Comparison of ENCODE assay signal across 20 cellular contexts in the genomic region with DNA sequence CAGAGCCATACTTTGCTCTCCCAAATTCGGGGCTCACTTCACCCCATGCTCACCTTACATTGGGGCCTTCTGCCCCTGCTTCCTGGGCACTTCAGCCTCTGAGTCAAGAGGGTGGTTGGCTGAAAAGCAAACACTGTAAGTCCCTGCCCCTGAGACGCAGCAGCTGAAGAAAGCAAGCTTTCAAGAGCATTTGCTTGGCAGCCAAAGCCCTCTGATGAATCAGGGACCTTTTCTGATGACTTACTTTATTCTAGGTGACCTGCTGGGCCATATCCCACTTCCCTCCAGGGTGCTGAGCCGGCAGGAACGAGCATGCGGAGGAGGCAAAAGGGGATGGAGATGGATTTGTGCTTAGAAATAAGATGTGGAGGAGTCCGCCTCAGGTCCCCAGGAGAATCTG.
DNase-seq lines count a peak whose midpoint lies in the region; ATAC-seq and TF ChIP-seq lines count a peak whose summit lies in the region.
"Had no signal": no experiment of that assay in that cellular context is flagged by ENCODE, and none has a peak within 500 bp of the region (broad histone marks: within the 10 kb centered on the region; RNA-seq: fewer than 3 reads in every experiment).

No MANE protein-coding gene starts in this region.

- H3K9ac ChIP-seq in PC-3 (ENCODE audit: low read length) (no peak overlapping the region), skeletal muscle tissue (ENCODE audit: low read depth in 1 of 3, low read length in 3 of 3) (peak overlapping the region in 1 of 3 donors; percentile 58)
- H3K9ac ChIP-seq: parathyroid adenoma had no signal

- H3K4me1 ChIP-seq in PC-3 (ENCODE audit: insufficient read depth, low read length) (peaks cover 10% of the 10 kb centered on the region; the same call in 1 of the 2 replicates), gastroesophageal sphincter (peaks cover 4 to 20% (median 17%) of the 10 kb centered on the region in 3 donors), skeletal muscle tissue (ENCODE audit: control insufficient read depth in 3 of 3, insufficient read depth in 3 of 3, low read length in 3 of 3) (peaks cover 27 to 46% (median 44%) of the 10 kb centered on the region in 3 donors)
- H3K4me1 ChIP-seq: body of pancreas, parathyroid adenoma had no signal

- H3K27me3 ChIP-seq in PC-3 (ENCODE audit: low read length) (peaks cover 24% of the 10 kb centered on the region; the same call in 1 of the 2 replicates), gastroesophageal sphincter (no peaks in the 10 kb centered on the region), skeletal muscle tissue (ENCODE audit: control insufficient read depth in 3 of 3, insufficient read depth in 3 of 3, low read length in 3 of 3) (no peaks in the 10 kb centered on the region)
- H3K27me3 ChIP-seq: body of pancreas had no signal

- H3K9me3 ChIP-seq in PC-3 (ENCODE audit: low read length) = no peaks in the 10 kb centered on the region
- no peaks in the 10 kb centered on the region for H3K9me3 ChIP-seq in gastroesophageal sphincter
- no peaks in the 10 kb centered on the region for H3K9me3 ChIP-seq in skeletal muscle tissue (ENCODE audit: control insufficient read depth in 3 of 3, low read length in 3 of 3)
- H3K9me3 ChIP-seq: body of pancreas had no signal

- DNase-seq in NCI-H1092 treated with DMSO at 0.1 percent for 48 hours (lab: John Stamatoyannopoulos, UW) (peak; percentile 25), NCI-H1092 (lab: John Stamatoyannopoulos, UW) (no peak), PC-3 (peak; percentile 42), DMS153 treated with DMSO at 0.1 percent for 48 hours (lab: John Stamatoyannopoulos, UW; ENCODE audit: unreplicated experiment) (no peak), inferior parietal cortex (ENCODE audit: extremely low spot score) (no peak), OCI-M1 (lab: John Stamatoyannopoulos, UW) (no peak)
- DNase-seq: activated CD4-positive, alpha-beta memory T cell treated with anti-CD3 and anti-CD28 coated beads for 36 hours; activated naive CD4-positive, alpha-beta T cell treated with Interleukin-2 at 50 U/mL for 16 hours; activated T-cell treated with anti-CD3 and anti-CD28 coated beads, Interleukin-2, amount 50 U/mL, for 1 hour; body of pancreas; Calu3; GDM1; Karpas-422; NCI-H146; stimulated activated CD4-positive, alpha-beta T cell treated with anti-CD3 and anti-CD28 coated beads, Interleukin-4, amount 100 ng/mL, for 4 hours had no signal

- POLR2A ChIA-PET in PC-3 (lab: Charles Lee; ENCODE audit: unreplicated experiment) = no interaction called here

- H4K20me1 ChIP-seq in PC-3 (ENCODE audit: low read length) = no peaks in the 10 kb centered on the region

- H3K4me3 ChIP-seq in PC-3 (ENCODE audit: low read length) = no peak overlapping the region
- H3K4me3 ChIP-seq in gastroesophageal sphincter = no peak overlapping the region
- H3K4me3 ChIP-seq in skeletal muscle tissue (ENCODE audit: low read length in 3 of 3) = no peak overlapping the region
- H3K4me3 ChIP-seq: body of pancreas, skin epidermis had no signal

- intact Hi-C loops in PC-3 (cut with micrococcal nuclease) = no loop called here

- no peak for TF ChIP-seq POLR2A in gastroesophageal sphincter (IDR thresholded peaks at IDR 0.05)

- no peak for TF ChIP-seq CTCF in PC-3 (conservative IDR thresholded peaks at IDR 0.05; ENCODE audit: low read depth, low read length)
- no peak for TF ChIP-seq CTCF in gastroesophageal sphincter (IDR thresholded peaks at IDR 0.05)

- WGBS in gastroesophageal sphincter (ENCODE audit: low coverage in 1 of 2), 2 donors = 0 to 73% methylated on average over 1 to 2 of the region's 6 CpGs

- H3K27ac ChIP-seq in PC-3 (ENCODE audit: low read length) = no peak overlapping the region
- peak overlapping the region in 3 of 4 donors; percentile 41 to 75 (median 63) for H3K27ac ChIP-seq in gastroesophageal sphincter
- H3K27ac ChIP-seq in skeletal muscle tissue (ENCODE audit: low read depth, low read length) = peak overlapping the region; percentile 75
- H3K27ac ChIP-seq: 22Rv1, body of pancreas, parathyroid adenoma had no signal

- CTCF ChIA-PET in PC-3 (lab: Charles Lee) = no interaction called here

- no peaks in the 10 kb centered on the region for H3F3A ChIP-seq in PC-3 (ENCODE audit: low read length, unreplicated experiment)

- no peaks in the 10 kb centered on the region for H3K9me2 ChIP-seq in PC-3 (replicated peaks; ENCODE audit: low read length)

- no peaks in the 10 kb centered on the region for H3K79me2 ChIP-seq in PC-3 (ENCODE audit: low read length)
- H3K79me2 ChIP-seq: parathyroid adenoma had no signal

- no peak for TF ChIP-seq EP300 in gastroesophageal sphincter (IDR thresholded peaks at IDR 0.05)

- no peak overlapping the region for H3K4me2 ChIP-seq in PC-3 (ENCODE audit: low read length)

- no peak overlapping the region for H2AFZ ChIP-seq in PC-3 (ENCODE audit: low read length)
- H2AFZ ChIP-seq: parathyroid adenoma had no signal

- ATAC-seq in PC-3 (peak; percentile 45), gastroesophageal sphincter (no peak)
- ATAC-seq: body of pancreas had no signal

- no peaks in the 10 kb centered on the region for H3K36me3 ChIP-seq in PC-3 (ENCODE audit: low read depth, low read length)
- no peaks in the 10 kb centered on the region for H3K36me3 ChIP-seq in gastroesophageal sphincter
- no peaks in the 10 kb centered on the region for H3K36me3 ChIP-seq in skeletal muscle tissue (ENCODE audit: control insufficient read depth in 3 of 3, insufficient read depth in 3 of 3, low read length in 3 of 3)

- BruUV-seq in PC-3 (replicated peaks; lab: Mats Ljungman, UMichigan) = no TSS peak

Comparison
In these comparisons a context has a peak if more than half of its experiments do, and no peak if none do; other contexts are left out.
1. DNase-seq: peak in NCI-H1092 treated with DMSO at 0.1 percent for 48 hours (single experiment) and PC-3 (single experiment); none in NCI-H1092 (single experiment), DMS153 treated with DMSO at 0.1 percent for 48 hours (single experiment), inferior parietal cortex (single experiment) and OCI-M1 (single experiment).